11 cellular contexts compared by ENCODE assay signal in genomic region chr7:1883031-1883761, GRCh38.
DNase-seq lines count a peak whose midpoint lies in the region; ATAC-seq and TF ChIP-seq lines count a peak whose summit lies in the region.
"Had no signal": no experiment of that assay in that cellular context is flagged by ENCODE, and none has a peak within 500 bp of the region (broad histone marks: within the 10 kb centered on the region; RNA-seq: fewer than 3 reads in every experiment).

No MANE protein-coding gene starts in this region.

- RAD21 ChIA-PET in HCT116 (lab: Charles Lee; ENCODE audit: low non-redundant PET in 1 of 2, low total read pairs in 2 of 2, uncharacterized antibody in 2 of 2, unreplicated experiment in 2 of 2), result interaction anchor here in 1 of 2 experiments (0.7 kb wide), 1 partner anchor 306 kb away, joined by 6 read pairs; no protein-coding TSS in a partner anchor

- H4K20me1 ChIP-seq in HCT116 (ENCODE audit: insufficient read depth) (no peaks in the 10 kb centered on the region), MM.1S (ENCODE audit: insufficient read depth, low read length) (no peaks in the 10 kb centered on the region)

- TF ChIP-seq EP300 in stomach (IDR thresholded peaks at IDR 0.05), result no peak

- no peak overlapping the region for H3K4me3 ChIP-seq in AG04449 (ENCODE audit: low read depth, low read length)
- H3K4me3 ChIP-seq in HCT116 (replicated peaks in 1 of 2; ENCODE audit: low read depth in 1 of 2, low read length in 2 of 2), result peak overlapping the region in 1 of 2 experiments; percentile 38; a peak in 2 of 4 replicates
- H3K4me3 ChIP-seq in stomach, result no peak overlapping the region
- no peak overlapping the region for H3K4me3 ChIP-seq in MM.1S (ENCODE audit: low read length)

- H3K4me3 Mint-ChIP-seq in T-helper 1 cell treated with Interleukin-12 subunit alpha and Interleukin-12 subunit beta and Interleukin-4 antibody, amounts not matched to agents 30 μg/mL and 1 μg/mL, for 36 hours, result no peak overlapping the region
- no peak overlapping the region for H3K4me3 Mint-ChIP-seq in stimulated activated memory B cell treated with anti-CD40 and anti-IgM and Interleukin-4, amounts not matched to agents 10 μg/mL and 1 μg/mL and 100 μg/mL, for 72 hours

- H3K4me1 ChIP-seq in HCT116 (ENCODE audit: control insufficient read depth in 1 of 2, insufficient read depth in 2 of 2, low read length in 2 of 2), result peaks cover 16 to 35% of the 10 kb centered on the region in 2 experiments
- no peaks in the 10 kb centered on the region for H3K4me1 ChIP-seq in foreskin keratinocyte
- H3K4me1 ChIP-seq in stomach, result peaks cover 6 to 13% (median 10%) of the 10 kb centered on the region in 4 donors
- no peaks in the 10 kb centered on the region for H3K4me1 ChIP-seq in MM.1S (ENCODE audit: low read length)

- peaks cover 0 to 7% of the 10 kb centered on the region in 2 experiments; a peak in 1 of 4 replicates for H3K36me3 ChIP-seq in HCT116 (ENCODE audit: control insufficient read depth in 1 of 2, insufficient read depth in 2 of 2, low read length in 2 of 2)
- peaks cover 4 to 24% (median 19%) of the 10 kb centered on the region in 4 donors for H3K36me3 ChIP-seq in stomach
- H3K36me3 ChIP-seq in MM.1S (replicated peaks; ENCODE audit: insufficient read depth, low read length), result no peaks in the 10 kb centered on the region; the same call in 1 of the 2 replicates

- H3K27ac Mint-ChIP-seq in T-helper 1 cell treated with Interleukin-12 subunit alpha and Interleukin-12 subunit beta and Interleukin-4 antibody, amounts not matched to agents 30 μg/mL and 1 μg/mL, for 36 hours, result peak overlapping the region; percentile 12
- H3K27ac Mint-ChIP-seq in stimulated activated memory B cell treated with anti-CD40 and anti-IgM and Interleukin-4, amounts not matched to agents 10 μg/mL and 1 μg/mL and 100 μg/mL, for 72 hours, result no peak overlapping the region

- ATAC-seq in HCT116, result peak; percentile 94
- peak; percentile 90 for ATAC-seq in foreskin keratinocyte
- no peak for ATAC-seq in stimulated activated memory B cell treated with anti-CD40 and anti-IgM and Interleukin-4, amounts not matched to agents 10 μg/mL and 1 μg/mL and 100 μg/mL, for 72 hours
- ATAC-seq: naive thymus-derived CD8-positive, alpha-beta T cell had no signal

- peak; percentile 53 for DNase-seq in AG04449 (ENCODE audit: low read depth, low spot score)
- peak; percentile 68 for DNase-seq in HCT116 (ENCODE audit: low read depth, low spot score)
- DNase-seq in foreskin keratinocyte, result peak; percentile 76 to 84
- DNase-seq in NCI-H1694 (lab: John Stamatoyannopoulos, UW), result no peak
- DNase-seq in stomach, result no peak
- no peak for DNase-seq in MM.1S
- DNase-seq: aorta; naive thymus-derived CD8-positive, alpha-beta T cell; NCI-H774 had no signal

- peaks cover 11% of the 10 kb centered on the region for H3K9me3 Mint-ChIP-seq in T-helper 1 cell treated with Interleukin-12 subunit alpha and Interleukin-12 subunit beta and Interleukin-4 antibody, amounts not matched to agents 30 μg/mL and 1 μg/mL, for 36 hours
- H3K9me3 Mint-ChIP-seq in stimulated activated memory B cell treated with anti-CD40 and anti-IgM and Interleukin-4, amounts not matched to agents 10 μg/mL and 1 μg/mL and 100 μg/mL, for 72 hours, result no peaks in the 10 kb centered on the region

- H3K27me3 ChIP-seq in HCT116 (ENCODE audit: insufficient read depth, low read length), result no peaks in the 10 kb centered on the region
- no peaks in the 10 kb centered on the region for H3K27me3 ChIP-seq in foreskin keratinocyte
- H3K27me3 ChIP-seq in stomach, result no peaks in the 10 kb centered on the region
- H3K27me3 ChIP-seq in MM.1S (replicated peaks; ENCODE audit: insufficient read depth, low read length), result no peaks in the 10 kb centered on the region

- intact Hi-C loops in HCT116 (cut with micrococcal nuclease) (no loop called here), stomach (cut with DNase I; ENCODE audit: low total_unique reads) (no loop called here)

- H3K4me1 Mint-ChIP-seq in T-helper 1 cell treated with Interleukin-12 subunit alpha and Interleukin-12 subunit beta and Interleukin-4 antibody, amounts not matched to agents 30 μg/mL and 1 μg/mL, for 36 hours (ENCODE audit: low read depth), result peaks cover 20% of the 10 kb centered on the region
- H3K4me1 Mint-ChIP-seq in stimulated activated memory B cell treated with anti-CD40 and anti-IgM and Interleukin-4, amounts not matched to agents 10 μg/mL and 1 μg/mL and 100 μg/mL, for 72 hours, result peaks cover 20% of the 10 kb centered on the region

- H3K79me2 ChIP-seq in HCT116 (ENCODE audit: insufficient read depth, low read length), result no peaks in the 10 kb centered on the region
- H3K79me2 ChIP-seq in MM.1S (ENCODE audit: low read length), result no peaks in the 10 kb centered on the region

- H3K9me2 ChIP-seq in HCT116 (ENCODE audit: insufficient read depth) (no peaks in the 10 kb centered on the region), MM.1S (replicated peaks; ENCODE audit: insufficient read depth, low read length) (no peaks in the 10 kb centered on the region)

- POLR2A ChIA-PET in AG04449 (lab: Yijun Ruan, JAX) (interaction anchor here (0.6 to 1.0 kb wide), 3 partner anchors 30 to 215 kb away, joined by 3 to 4 read pairs (median 3); no protein-coding TSS in a partner anchor), HCT116 (lab: Charles Lee) (interaction anchor here (0.9 kb wide), 1 partner anchor 11 kb away, joined by 3 read pairs; no protein-coding TSS in a partner anchor)

- no peaks in the 10 kb centered on the region for H3K27me3 Mint-ChIP-seq in T-helper 1 cell treated with Interleukin-12 subunit alpha and Interleukin-12 subunit beta and Interleukin-4 antibody, amounts not matched to agents 30 μg/mL and 1 μg/mL, for 36 hours (ENCODE audit: low read depth)
- no peaks in the 10 kb centered on the region for H3K27me3 Mint-ChIP-seq in stimulated activated memory B cell treated with anti-CD40 and anti-IgM and Interleukin-4, amounts not matched to agents 10 μg/mL and 1 μg/mL and 100 μg/mL, for 72 hours
- H3K27me3 Mint-ChIP-seq: naive thymus-derived CD8-positive, alpha-beta T cell had no signal

- no TSS peak for BruUV-seq in HCT116 (replicated peaks; lab: Mats Ljungman, UMichigan)

- H3K36me3 Mint-ChIP-seq in T-helper 1 cell treated with Interleukin-12 subunit alpha and Interleukin-12 subunit beta and Interleukin-4 antibody, amounts not matched to agents 30 μg/mL and 1 μg/mL, for 36 hours (ENCODE audit: low read depth), result peaks cover 22% of the 10 kb centered on the region
- H3K36me3 Mint-ChIP-seq in stimulated activated memory B cell treated with anti-CD40 and anti-IgM and Interleukin-4, amounts not matched to agents 10 μg/mL and 1 μg/mL and 100 μg/mL, for 72 hours, result peaks cover 47% of the 10 kb centered on the region

- no peak for TF ChIP-seq CTCF in AG04449 (IDR thresholded peaks at IDR 0.05; ENCODE audit: insufficient read depth, low read length, missing control alignments)
- no peak for TF ChIP-seq CTCF in HCT116 (IDR thresholded peaks at IDR 0.05 in 2 of 3, conservative IDR thresholded peaks at IDR 0.05 in 1 of 3; ENCODE audit: borderline replicate concordance in 1 of 3, insufficient read depth in 1 of 3, low read depth in 2 of 3, low read length in 2 of 3)
- no peak for TF ChIP-seq CTCF in foreskin keratinocyte (conservative IDR thresholded peaks at IDR 0.05)
- no peak for TF ChIP-seq CTCF in stomach (IDR thresholded peaks at IDR 0.05)
- TF ChIP-seq CTCF in MM.1S (IDR thresholded peaks at IDR 0.05; ENCODE audit: low read length), result no peak

- H2AFZ ChIP-seq in HCT116 (ENCODE audit: low read depth, low read length, poor library complexity, severe bottlenecking) (no peak overlapping the region), MM.1S (ENCODE audit: low read length) (no peak overlapping the region)

- peaks cover 0 to 5% of the 10 kb centered on the region in 2 experiments; a peak in 2 of 4 replicates for H3K9me3 ChIP-seq in HCT116 (ENCODE audit: control insufficient read depth in 1 of 2, insufficient read depth in 1 of 2, low read depth in 1 of 2, low read length in 2 of 2)
- H3K9me3 ChIP-seq in stomach, result no peaks in the 10 kb centered on the region
- H3K9me3 ChIP-seq in MM.1S (replicated peaks; ENCODE audit: insufficient read depth, low read length), result no peaks in the 10 kb centered on the region

- H3K27ac ChIP-seq in HCT116 (ENCODE audit: low read depth, low read length) (peak overlapping the region; percentile 46; the same call in 1 of the 2 replicates), foreskin keratinocyte (no peak overlapping the region), stomach (peak overlapping the region in 1 of 5 donors; percentile 44), MM.1S (ENCODE audit: low read length) (no peak overlapping the region)

- H3K9ac ChIP-seq in HCT116 (ENCODE audit: low read length) (peak overlapping the region; percentile 30), MM.1S (ENCODE audit: low read length) (no peak overlapping the region)

- CTCF ChIA-PET in AG04449 (lab: Yijun Ruan, JAX), result interaction anchor here (1.4 to 1.9 kb wide), 3 partner anchors 8 to 326 kb away, joined by 3 to 8 read pairs (median 5); no protein-coding TSS in a partner anchor
- CTCF ChIA-PET in HCT116 (lab: Charles Lee), result no interaction called here

- 49 to 60% (median 56%) methylated on average over 15 to 18 of the region's 18 CpGs for WGBS in stomach, 5 donors

- no peak for TF ChIP-seq POLR2A in HCT116 (IDR thresholded peaks at IDR 0.05; ENCODE audit: borderline replicate concordance, extremely low read depth, insufficient read depth, insufficient read length)
- no peak for TF ChIP-seq POLR2A in stomach (IDR thresholded peaks at IDR 0.05)

- no peaks in the 10 kb centered on the region for H3F3A ChIP-seq in MM.1S (ENCODE audit: insufficient read depth, low read length)

- TF ChIP-seq RAD21 in HCT116 (IDR thresholded peaks at IDR 0.05; ENCODE audit: low read depth), result no peak

- H3K4me2 ChIP-seq in HCT116 (ENCODE audit: low read length), result peak overlapping the region; percentile 78
- H3K4me2 ChIP-seq in MM.1S (ENCODE audit: low read depth, low read length), result no peak overlapping the region

TF ChIP-seq in HCT116, 20 proteins besides CTCF, POLR2A, EP300 and RAD21:
- TF ChIP-seq FOSL1 (IDR thresholded peaks at IDR 0.05; ENCODE audit: low read depth) (peak; percentile 83), EGR1 (IDR thresholded peaks at IDR 0.05; ENCODE audit: low read depth) (no peak), CBX3 (IDR thresholded peaks at IDR 0.05; ENCODE audit: low read depth) (0 out of 2 replicates have a peak, but pooled peaks have one; percentile 26), POLR2AphosphoS5 (IDR thresholded peaks at IDR 0.05; ENCODE audit: low read depth, low read length) (0 out of 2 replicates have a peak, but pooled peaks have one; percentile 30), YY1 (IDR thresholded peaks at IDR 0.05; ENCODE audit: extremely low read depth, insufficient replicate concordance, low read depth, low read length) (peak; percentile 33), CEBPB (IDR thresholded peaks at IDR 0.05; ENCODE audit: low read depth) (no peak)

Comparison
In these comparisons a context has a peak if more than half of its experiments do, and no peak if none do; other contexts are left out.
1. DNase-seq: peak in AG04449 (single experiment), HCT116 (single experiment) and foreskin keratinocyte (2 of 2); none in NCI-H1694 (single experiment), stomach (single experiment) and MM.1S (single experiment).